In the genomic region with DNA sequence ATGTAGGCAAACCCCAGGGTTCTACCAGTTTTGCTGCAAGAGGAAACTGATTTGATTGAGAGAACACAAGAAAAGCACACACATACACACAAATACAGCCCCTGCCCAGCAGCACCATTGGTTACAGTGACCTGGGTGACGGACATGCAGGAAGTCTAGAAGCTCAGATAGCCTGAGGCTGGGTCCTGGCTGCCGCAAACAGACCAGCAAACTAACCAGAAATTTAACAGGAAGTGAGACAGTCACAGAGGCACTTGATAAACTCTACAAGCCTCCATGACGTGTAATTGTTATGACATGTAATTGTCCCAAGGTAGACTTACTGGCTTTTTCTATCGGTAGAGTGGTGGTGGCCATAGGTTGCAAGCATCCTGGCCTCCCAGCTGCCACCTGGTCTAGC, we compare ENCODE assay signal across 8 cellular contexts. TPM values are rescaled to one million over a fixed set of nuclear protein-coding genes. Genes with fewer than 3 reads are reported as not detected.
DNase-seq lines count a peak whose midpoint lies in the region; ATAC-seq lines count a peak whose summit lies in the region.

No MANE protein-coding gene starts in this region.

- no peaks in the 10 kb centered on the region for H3K36me3 Mint-ChIP-seq in T-helper 1 cell treated with Interleukin-12 subunit alpha and Interleukin-12 subunit beta and Interleukin-4 antibody, amounts not matched to agents 30 μg/mL and 1 μg/mL, for 36 hours (ENCODE audit: low read depth)
- no peaks in the 10 kb centered on the region for H3K36me3 Mint-ChIP-seq in immature natural killer cell

- peaks cover 3% of the 10 kb centered on the region for H3K4me1 Mint-ChIP-seq in T-helper 1 cell treated with Interleukin-12 subunit alpha and Interleukin-12 subunit beta and Interleukin-4 antibody, amounts not matched to agents 30 μg/mL and 1 μg/mL, for 36 hours (ENCODE audit: low read depth)
- H3K4me1 Mint-ChIP-seq in immature natural killer cell = peaks cover 15 to 27% of the 10 kb centered on the region in 2 donors

- DNase-seq in A172 (ENCODE audit: low spot score) (peak; percentile 82), immature natural killer cell (peak; percentile 76 to 78 (median 77)), DMS114 treated with DMSO at 0.1 percent for 48 hours (lab: John Stamatoyannopoulos, UW; ENCODE audit: unreplicated experiment) (no peak)

- no peaks in the 10 kb centered on the region for H3K9me3 Mint-ChIP-seq in T-helper 1 cell treated with Interleukin-12 subunit alpha and Interleukin-12 subunit beta and Interleukin-4 antibody, amounts not matched to agents 30 μg/mL and 1 μg/mL, for 36 hours
- H3K9me3 Mint-ChIP-seq in immature natural killer cell = peaks cover 1 to 11% (median 5%) of the 10 kb centered on the region in 6 donors

- H3K27ac Mint-ChIP-seq in T-helper 1 cell treated with Interleukin-12 subunit alpha and Interleukin-12 subunit beta and Interleukin-4 antibody, amounts not matched to agents 30 μg/mL and 1 μg/mL, for 36 hours = peak overlapping the region; percentile 2
- H3K27ac Mint-ChIP-seq in immature natural killer cell = peak overlapping the region; percentile 68 to 95 (median 84)

- H3K4me3 Mint-ChIP-seq in T-helper 1 cell treated with Interleukin-12 subunit alpha and Interleukin-12 subunit beta and Interleukin-4 antibody, amounts not matched to agents 30 μg/mL and 1 μg/mL, for 36 hours = no peak overlapping the region
- H3K4me3 Mint-ChIP-seq in immature natural killer cell = peak overlapping the region; percentile 39 to 78 (median 71)

- no peaks in the 10 kb centered on the region for H3K27me3 Mint-ChIP-seq in T-helper 1 cell treated with Interleukin-12 subunit alpha and Interleukin-12 subunit beta and Interleukin-4 antibody, amounts not matched to agents 30 μg/mL and 1 μg/mL, for 36 hours (ENCODE audit: low read depth)
- peaks cover 0 to 9% (median 3%) of the 10 kb centered on the region in 3 donors for H3K27me3 Mint-ChIP-seq in immature natural killer cell (ENCODE audit: low read depth in 3 of 3)

- ATAC-seq in HG03175 (IDR thresholded peaks at IDR 0.05; ENCODE audit: unreplicated experiment) (peak; percentile 70), GM18907 (IDR thresholded peaks at IDR 0.05; ENCODE audit: unreplicated experiment) (no peak), HG03521 (IDR thresholded peaks at IDR 0.05; ENCODE audit: unreplicated experiment) (no peak), GM21717 (IDR thresholded peaks at IDR 0.05; ENCODE audit: unreplicated experiment) (no peak)

RNA-seq across cellular contexts. Expression of a gene that starts 58.9 kb away (rescaled TPM):
- 13.9 and 14.2 TPM in 2 replicates for total RNA-seq in A172 (2014; rRNA removed; shearing (Covaris generic))
- polyA plus RNA-seq in immature natural killer cell = 1 to 10 TPM in 2 of 3 donors, under 1 TPM in 1; 0.74 to 5.9 (median 1.7) TPM
